In the genomic region with DNA sequence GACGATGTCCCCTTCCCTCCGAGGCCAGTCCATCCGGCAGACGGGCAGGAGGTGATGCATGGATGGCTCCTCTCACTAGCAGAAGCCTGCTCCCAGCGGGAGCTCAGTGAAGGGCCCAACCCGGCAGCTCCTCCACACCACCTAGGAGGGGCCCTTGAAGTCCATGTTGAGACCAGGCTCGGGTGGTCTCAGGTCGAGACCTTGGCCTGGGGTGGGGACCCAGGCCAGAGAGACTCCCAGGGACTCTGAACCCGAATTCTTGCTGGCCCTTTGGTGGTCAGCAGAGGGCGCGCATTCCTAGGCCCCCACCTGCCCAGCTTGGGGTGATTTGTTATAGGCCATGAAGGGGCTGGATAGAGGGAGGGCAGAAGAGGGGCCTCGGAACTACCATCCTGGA, we compare ENCODE assay signal across 9 cellular contexts. TPM values are rescaled to one million over a fixed set of nuclear protein-coding genes. Genes with fewer than 3 reads are reported as not detected.
DNase-seq lines count a peak whose midpoint lies in the region; ATAC-seq and TF ChIP-seq lines count a peak whose summit lies in the region.
"Had no signal": no experiment of that assay in that cellular context is flagged by ENCODE, and none has a peak within 500 bp of the region (broad histone marks: within the 10 kb centered on the region; RNA-seq: fewer than 3 reads in every experiment).

No MANE protein-coding gene starts in this region.

- no peak overlapping the region for H3K27ac Mint-ChIP-seq in activated CD4-positive, alpha-beta T cell treated with anti-CD3 and anti-CD28 coated beads, Interleukin-2, amount 10 ng/mL, durations not matched to agents 7 days and 5 days

- H3K27ac ChIP-seq in gastrocnemius medialis: peak overlapping the region; percentile 93 to 97 (median 96)

- no peaks in the 10 kb centered on the region for H3K36me3 ChIP-seq in gastrocnemius medialis

- in situ Hi-C loops in gastrocnemius medialis (cut with MboI; ENCODE audit: low sequenced_read_pairs in 4 of 4): no loop called here

- H3K27me3 ChIP-seq in gastrocnemius medialis: no peaks in the 10 kb centered on the region

- no peaks in the 10 kb centered on the region for H3K9me3 Mint-ChIP-seq in activated CD4-positive, alpha-beta T cell treated with anti-CD3 and anti-CD28 coated beads, Interleukin-2, amount 10 ng/mL, durations not matched to agents 7 days and 5 days

- no peaks in the 10 kb centered on the region for H3K9me3 ChIP-seq in gastrocnemius medialis

- peak overlapping the region; percentile 8 for H3K4me3 Mint-ChIP-seq in activated CD4-positive, alpha-beta T cell treated with anti-CD3 and anti-CD28 coated beads, Interleukin-2, amount 10 ng/mL, durations not matched to agents 7 days and 5 days

- peaks cover 57 to 77% of the 10 kb centered on the region in 2 donors for H3K4me1 ChIP-seq in gastrocnemius medialis

- TF ChIP-seq CTCF in fibroblast of mammary gland (conservative IDR thresholded peaks at IDR 0.05; ENCODE audit: control insufficient read depth, insufficient read depth, low read depth, low read length) (peak; percentile 48), gastrocnemius medialis (IDR thresholded peaks at IDR 0.05 in 4 of 5, conservative IDR thresholded peaks at IDR 0.05 in 1 of 5) (peak in 4 of 5 experiments; percentile 37 to 55 (median 45))

- TF ChIP-seq POLR2A in gastrocnemius medialis (IDR thresholded peaks at IDR 0.05): no peak

- no peaks in the 10 kb centered on the region for H3K36me3 Mint-ChIP-seq in activated CD4-positive, alpha-beta T cell treated with anti-CD3 and anti-CD28 coated beads, Interleukin-2, amount 10 ng/mL, durations not matched to agents 7 days and 5 days (ENCODE audit: low read depth)

- H3K27me3 Mint-ChIP-seq in activated CD4-positive, alpha-beta T cell treated with anti-CD3 and anti-CD28 coated beads, Interleukin-2, amount 10 ng/mL, durations not matched to agents 7 days and 5 days: peaks cover 41% of the 10 kb centered on the region

- CTCF ChIA-PET in activated CD4-positive, alpha-beta T cell treated with anti-CD3 and anti-CD28 coated beads, Interleukin-2, amount 10 ng/mL, durations not matched to agents 7 days and 5 days (lab: Charles Lee): interaction anchor here (0.6 to 1.7 kb wide), 7 partner anchors 10 to 768 kb away, joined by 3 to 6 read pairs (median 3); a partner anchor contains a TSS

- DNase-seq in activated gamma-delta T cell treated with Interleukin-2 at 50 U/mL for 16 hours: peak; percentile 36
- no peak for DNase-seq in activated gamma-delta T cell (lab: John Stamatoyannopoulos, UW)
- DNase-seq in activated CD4-positive, alpha-beta T cell treated with anti-CD3 and anti-CD28 coated beads, Interleukin-2, amount 10 ng/mL, durations not matched to agents 7 days and 5 days: peak; percentile 37
- no peak for DNase-seq in fibroblast of mammary gland (ENCODE audit: low read depth)
- no peak for DNase-seq in gastrocnemius medialis
- no peak for DNase-seq in RKO (ENCODE audit: low spot score)
- DNase-seq in NCI-H748 (lab: John Stamatoyannopoulos, UW; ENCODE audit: unreplicated experiment): no peak

- intact Hi-C loops in gastrocnemius medialis (cut with DNase I; ENCODE audit: low total_unique reads): no loop called here

- POLR2A ChIA-PET in activated CD4-positive, alpha-beta T cell treated with anti-CD3 and anti-CD28 coated beads, Interleukin-2, amount 10 ng/mL, durations not matched to agents 7 days and 5 days (lab: Charles Lee): no interaction called here

- H3K4me1 Mint-ChIP-seq in activated CD4-positive, alpha-beta T cell treated with anti-CD3 and anti-CD28 coated beads, Interleukin-2, amount 10 ng/mL, durations not matched to agents 7 days and 5 days: peaks cover 6% of the 10 kb centered on the region

- ATAC-seq in gastrocnemius medialis: peak; percentile 11 to 12
- ATAC-seq in HG02610 (IDR thresholded peaks at IDR 0.05; ENCODE audit: unreplicated experiment): no peak

- no peak overlapping the region for H3K4me3 ChIP-seq in fibroblast of mammary gland (ENCODE audit: control insufficient read depth, low read depth, low read length)
- peak overlapping the region; percentile 65 to 78 (median 71) for H3K4me3 ChIP-seq in gastrocnemius medialis

RNA-seq across cellular contexts. Expression of a gene that starts 0.6 kb away (rescaled TPM):
- not detected for total RNA-seq in activated CD4-positive, alpha-beta T cell treated with anti-CD3 and anti-CD28 coated beads, Interleukin-2, amount 10 ng/mL, durations not matched to agents 7 days and 5 days
- total RNA-seq in gastrocnemius medialis: 10 to 100 TPM; 10.8 to 85.5 (median 59.9) TPM
- total RNA-seq: activated CD8-positive, alpha-beta memory T cell treated with anti-CD3 and anti-CD28 coated beads for 36 hours had no signal

RNA-seq across cellular contexts. Expression of a gene that starts 18.7 kb away (rescaled TPM):
- 1 to 10 TPM; 2.0 TPM for total RNA-seq in activated CD4-positive, alpha-beta T cell treated with anti-CD3 and anti-CD28 coated beads, Interleukin-2, amount 10 ng/mL, durations not matched to agents 7 days and 5 days
- total RNA-seq in gastrocnemius medialis: 1 to 10 TPM in 3 of 4 donors, under 1 TPM in 1; 0.92 to 9.0 (median 3.2) TPM

RNA-seq across cellular contexts. Expression of a gene that starts 33.1 kb away (rescaled TPM):
- not detected for total RNA-seq in activated CD4-positive, alpha-beta T cell treated with anti-CD3 and anti-CD28 coated beads, Interleukin-2, amount 10 ng/mL, durations not matched to agents 7 days and 5 days
- total RNA-seq in gastrocnemius medialis: 1 to 10 TPM in 3 of 4 donors, under 1 TPM in 1; 0.78 to 3.3 (median 2.4) TPM

Comparison
In these comparisons a context has a peak if more than half of its experiments do, and no peak if none do; other contexts are left out.
1. DNase-seq: peak in activated gamma-delta T cell treated with Interleukin-2 at 50 U/mL for 16 hours (single experiment) and activated CD4-positive, alpha-beta T cell treated with anti-CD3 and anti-CD28 coated beads, Interleukin-2, amount 10 ng/mL, durations not matched to agents 7 days and 5 days (single experiment); none in activated gamma-delta T cell (single experiment), fibroblast of mammary gland (single experiment), gastrocnemius medialis (0 of 2), RKO (single experiment) and NCI-H748 (single experiment).
2. RNA of a gene that starts 0.6 kb away (total RNA-seq): 10.8 to 85.5 TPM in gastrocnemius medialis; not detected in activated CD4-positive, alpha-beta T cell treated with anti-CD3 and anti-CD28 coated beads, Interleukin-2, amount 10 ng/mL, durations not matched to agents 7 days and 5 days; every median in the first group is over 10 times any median in the second.